In the genomic region with DNA sequence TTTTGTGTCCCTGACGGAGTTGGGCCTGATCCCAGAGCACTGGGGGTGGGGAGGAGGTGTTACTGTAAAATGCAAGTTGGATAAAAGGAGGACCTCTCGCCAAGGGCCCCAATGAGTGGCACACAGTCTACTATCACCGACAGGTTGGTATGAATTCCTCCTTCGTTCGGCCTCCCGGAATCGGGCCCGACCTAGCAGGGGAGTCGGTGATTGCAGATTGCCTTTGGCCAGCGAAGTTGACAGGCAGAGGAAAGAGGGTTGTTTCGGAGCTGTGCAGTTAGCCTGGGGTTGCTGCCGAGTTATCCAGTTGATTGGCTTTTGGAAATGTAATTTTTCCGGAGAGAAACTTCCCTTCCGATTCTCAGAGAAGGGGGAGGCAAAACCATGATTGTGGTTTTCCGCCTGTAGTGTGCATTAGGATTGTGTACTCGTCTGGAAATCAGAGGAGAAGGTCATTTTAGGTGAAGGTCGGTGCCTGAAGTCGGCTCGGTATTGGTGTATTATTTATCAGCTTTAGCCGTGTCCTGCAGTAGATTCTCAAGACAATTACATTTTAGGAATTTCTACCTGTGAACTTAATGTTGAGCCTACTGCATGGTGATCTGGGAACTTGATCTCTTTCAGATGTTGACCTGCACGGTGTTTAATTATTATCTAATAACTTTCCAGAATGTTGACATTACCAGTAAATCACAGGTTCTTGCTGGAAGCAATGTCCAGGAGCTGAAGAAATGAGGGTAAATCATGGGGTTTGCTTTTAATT, we compare ENCODE assay signal across 8 cellular contexts. TPM values are rescaled to one million over a fixed set of nuclear protein-coding genes. Genes with fewer than 3 reads are reported as not detected.
DNase-seq lines count a peak whose midpoint lies in the region; ATAC-seq and TF ChIP-seq lines count a peak whose summit lies in the region.

No MANE protein-coding gene starts in this region.

- peaks cover 65% of the 10 kb centered on the region for H3K27me3 Mint-ChIP-seq in central memory CD8-positive, alpha-beta T cell

- POLR2A ChIA-PET in RWPE1 (lab: Yijun Ruan, JAX; ENCODE audit: low non-redundant PET): no interaction called here

- H3K4me3 ChIP-seq in left lung: peak overlapping the region; percentile 68 to 79
- peak overlapping the region; percentile 80 to 98 (median 91) for H3K4me3 ChIP-seq in subcutaneous abdominal adipose tissue (ENCODE audit: low read depth in 1 of 5, low read length in 5 of 5)

- H3K9me3 Mint-ChIP-seq in central memory CD8-positive, alpha-beta T cell: no peaks in the 10 kb centered on the region

- H3K36me3 Mint-ChIP-seq in central memory CD8-positive, alpha-beta T cell (ENCODE audit: insufficient read depth): peaks cover 4% of the 10 kb centered on the region

- intact Hi-C loops in left lung (cut with DNase I): loop anchor here in 1 of 2 donors (10.0 kb wide), 3 partner anchors 77 to 347 kb away; no protein-coding TSS in a partner anchor

- H3K36me3 ChIP-seq in left lung: no peaks in the 10 kb centered on the region
- no peaks in the 10 kb centered on the region for H3K36me3 ChIP-seq in subcutaneous abdominal adipose tissue (ENCODE audit: control insufficient read depth in 5 of 5, insufficient read depth in 5 of 5, low read length in 5 of 5)

- peaks cover 15 to 43% of the 10 kb centered on the region in 2 donors for H3K4me1 ChIP-seq in left lung
- peaks cover 2 to 58% (median 49%) of the 10 kb centered on the region in 5 donors for H3K4me1 ChIP-seq in subcutaneous abdominal adipose tissue (ENCODE audit: control insufficient read depth in 5 of 5, insufficient read depth in 5 of 5, low read length in 5 of 5)

- CTCF ChIA-PET in RWPE1 (lab: Yijun Ruan, JAX): interaction anchor here (0.6 kb wide), 1 partner anchor 142 kb away, joined by 3 read pairs; no protein-coding TSS in a partner anchor

- peaks cover 32% of the 10 kb centered on the region for H3K4me1 Mint-ChIP-seq in central memory CD8-positive, alpha-beta T cell

- H3K27ac ChIP-seq in RWPE1 (peak overlapping the region; percentile 96), left lung (peak overlapping the region; percentile 91 to 97), subcutaneous abdominal adipose tissue (ENCODE audit: low read depth, low read length) (peak overlapping the region; percentile 82)

- ATAC-seq in central memory CD8-positive, alpha-beta T cell (replicated peaks; ENCODE audit: extremely low read depth, poor library complexity, severe bottlenecking): no peak
- ATAC-seq in left lung (peak; percentile 4), GM19035 (IDR thresholded peaks at IDR 0.05; ENCODE audit: unreplicated experiment) (no peak), HG02678 (IDR thresholded peaks at IDR 0.05; ENCODE audit: unreplicated experiment) (no peak)

- DNase-seq in activated CD8-positive, alpha-beta memory T cell treated with anti-CD3 and anti-CD28 coated beads for 24 hours: peak; percentile 69
- DNase-seq in activated CD8-positive, alpha-beta memory T cell treated with anti-CD3 and anti-CD28 coated beads, Interleukin-2, amount 50 U/mL, for 4 hours: no peak
- DNase-seq in RWPE1 (ENCODE audit: low spot score) (no peak), left lung (peak in 1 of 2 donors; percentile 43)
- no peak for DNase-seq in central memory CD8-positive, alpha-beta T cell (ENCODE audit: low spot score in 2 of 2)

- TF ChIP-seq CTCF in RWPE1 (conservative IDR thresholded peaks at IDR 0.05; ENCODE audit: low read depth): no peak
- TF ChIP-seq CTCF in left lung (IDR thresholded peaks at IDR 0.05): no peak

- H3K9me3 ChIP-seq in left lung: no peaks in the 10 kb centered on the region
- H3K9me3 ChIP-seq in subcutaneous abdominal adipose tissue (ENCODE audit: control insufficient read depth in 5 of 5, low read length in 5 of 5): no peaks in the 10 kb centered on the region

- H3K27me3 ChIP-seq in left lung: peaks cover 0 to 90% of the 10 kb centered on the region in 2 donors
- H3K27me3 ChIP-seq in subcutaneous abdominal adipose tissue (ENCODE audit: control insufficient read depth in 5 of 5, insufficient read depth in 4 of 5, low read length in 5 of 5): no peaks in the 10 kb centered on the region

- H3K27ac Mint-ChIP-seq in central memory CD8-positive, alpha-beta T cell (ENCODE audit: low read depth): no peak overlapping the region

- peak overlapping the region; percentile 79 for H3K4me3 Mint-ChIP-seq in central memory CD8-positive, alpha-beta T cell

- peak overlapping the region; percentile 30 to 98 (median 94) for H3K9ac ChIP-seq in subcutaneous abdominal adipose tissue (ENCODE audit: low read length in 5 of 5)

RNA-seq across cellular contexts. Expression of a gene that starts 1.1 kb away (rescaled TPM):
- 100 to 1,000 TPM; 101 to 109 TPM for total RNA-seq in left lung

RNA-seq across cellular contexts. Expression of a gene that starts 12.2 kb away (rescaled TPM):
- total RNA-seq in left lung: 1 to 10 TPM; 5.2 to 6.9 TPM
